In genomic region chr18:49368876-49369440, GRCh38 we compare ENCODE assay signal across 14 cellular contexts.
DNase-seq lines count a peak whose midpoint lies in the region; ATAC-seq and TF ChIP-seq lines count a peak whose summit lies in the region.
"Had no signal": no experiment of that assay in that cellular context is flagged by ENCODE, and none has a peak within 500 bp of the region (broad histone marks: within the 10 kb centered on the region; RNA-seq: fewer than 3 reads in every experiment).

No MANE protein-coding gene starts in this region.

- no TSS peak for BruUV-seq in Caco-2 (replicated peaks; lab: Mats Ljungman, UMichigan)

- H3K9me3 ChIP-seq in RWPE2 (ENCODE audit: severe bottlenecking), result no peaks in the 10 kb centered on the region
- H3K9me3 ChIP-seq in skeletal muscle tissue (ENCODE audit: control insufficient read depth in 3 of 3, low read length in 3 of 3), result no peaks in the 10 kb centered on the region
- H3K9me3 ChIP-seq in Caco-2, result no peaks in the 10 kb centered on the region
- H3K9me3 ChIP-seq: vagina had no signal

- CTCF ChIA-PET in Caco-2 (lab: Charles Lee), result no interaction called here

- H3K9me3 Mint-ChIP-seq in Caco-2 (ENCODE audit: unreplicated experiment), result no peaks in the 10 kb centered on the region
- H3K9me3 Mint-ChIP-seq: CD8-positive, alpha-beta memory T cell had no signal

- peak overlapping the region; percentile 3 for H3K4me3 ChIP-seq in RWPE2 (ENCODE audit: severe bottlenecking)
- H3K4me3 ChIP-seq in skeletal muscle tissue (ENCODE audit: low read length in 3 of 3), result peak overlapping the region; percentile 11 to 42 (median 41)
- H3K4me3 ChIP-seq in Caco-2 (ENCODE audit: low read depth, low read length), result no peak overlapping the region
- H3K4me3 ChIP-seq: K562, SK-N-MC, vagina had no signal

- no peaks in the 10 kb centered on the region for H3K36me3 Mint-ChIP-seq in Caco-2 (ENCODE audit: insufficient read depth, unreplicated experiment)

- H3K4me1 ChIP-seq in RWPE2 (ENCODE audit: insufficient read depth, poor library complexity, severe bottlenecking) (peaks cover 7% of the 10 kb centered on the region), skeletal muscle tissue (ENCODE audit: control insufficient read depth in 3 of 3, insufficient read depth in 3 of 3, low read length in 3 of 3) (peaks cover 0 to 9% (median 6%) of the 10 kb centered on the region in 3 donors), Caco-2 (no peaks in the 10 kb centered on the region)
- H3K4me1 ChIP-seq: vagina had no signal

- H3K4me3 Mint-ChIP-seq in Caco-2 (ENCODE audit: unreplicated experiment), result no peak overlapping the region

- H3K27ac ChIP-seq in RWPE2 (ENCODE audit: poor library complexity, severe bottlenecking) (no peak overlapping the region), skeletal muscle tissue (ENCODE audit: low read depth, low read length) (peak overlapping the region; percentile 60)
- H3K27ac ChIP-seq: SK-N-MC, vagina had no signal

- H3K27me3 Mint-ChIP-seq in Caco-2 (ENCODE audit: insufficient read depth, unreplicated experiment), result no peaks in the 10 kb centered on the region
- H3K27me3 Mint-ChIP-seq: CD8-positive, alpha-beta memory T cell had no signal

- no peaks in the 10 kb centered on the region for H3K27me3 ChIP-seq in RWPE2 (ENCODE audit: insufficient read depth, poor library complexity, severe bottlenecking)
- H3K27me3 ChIP-seq in skeletal muscle tissue (ENCODE audit: control insufficient read depth in 3 of 3, insufficient read depth in 3 of 3, low read length in 3 of 3), result no peaks in the 10 kb centered on the region
- no peaks in the 10 kb centered on the region for H3K27me3 ChIP-seq in Caco-2 (replicated peaks; ENCODE audit: control insufficient read depth, insufficient read depth, low read length)
- H3K27me3 ChIP-seq: vagina had no signal

- intact Hi-C loops in Caco-2 (cut with micrococcal nuclease; ENCODE audit: unreplicated experiment), result no loop called here

- DNase-seq in HT-29 (ENCODE audit: low spot score) (peak; percentile 32), RWPE2 (ENCODE audit: low spot score) (no peak), iPS-NIHi7 (ENCODE audit: extremely low spot score) (peak; percentile 22), retina (no peak), Caco-2 (no peak), H4 (ENCODE audit: low spot score) (no peak)
- DNase-seq: activated CD4-positive, CD25-positive, alpha-beta regulatory T cell treated with anti-CD3 and anti-CD28 coated beads, Interleukin-2, amount 50 U/mL, for 72 hours; CD8-positive, alpha-beta memory T cell; foreskin fibroblast had no signal

- ATAC-seq in RWPE2 (ENCODE audit: low read depth) (peak; percentile 77), HG03439 (IDR thresholded peaks at IDR 0.05; ENCODE audit: unreplicated experiment) (no peak)
- ATAC-seq: K562 had no signal

- peak overlapping the region; percentile 37 to 68 (median 52) for H3K9ac ChIP-seq in skeletal muscle tissue (ENCODE audit: low read depth in 1 of 3, low read length in 3 of 3)

- TF ChIP-seq CTCF in RWPE2 (IDR thresholded peaks at IDR 0.05; ENCODE audit: poor library complexity, severe bottlenecking), result no peak
- no peak for TF ChIP-seq CTCF in Caco-2 (IDR thresholded peaks at IDR 0.05; ENCODE audit: insufficient read depth in 1 of 2, low read depth in 1 of 2, low read length in 1 of 2, severe bottlenecking in 1 of 2, unreplicated experiment in 1 of 2)

- POLR2A ChIA-PET in Caco-2 (lab: Charles Lee), result no interaction called here

- no peaks in the 10 kb centered on the region for H3K4me1 Mint-ChIP-seq in Caco-2 (ENCODE audit: low read depth, unreplicated experiment)

- H3K36me3 ChIP-seq in RWPE2 (ENCODE audit: low read depth), result no peaks in the 10 kb centered on the region; the same call in 1 of the 2 replicates
- H3K36me3 ChIP-seq in skeletal muscle tissue (ENCODE audit: control insufficient read depth in 3 of 3, insufficient read depth in 3 of 3, low read length in 3 of 3), result no peaks in the 10 kb centered on the region
- no peaks in the 10 kb centered on the region for H3K36me3 ChIP-seq in Caco-2 (ENCODE audit: control insufficient read depth, insufficient read depth, low read length)
- H3K36me3 ChIP-seq: vagina had no signal

- H3K27ac Mint-ChIP-seq in Caco-2 (ENCODE audit: unreplicated experiment), result no peak overlapping the region

Comparison
In these comparisons a context has a peak if more than half of its experiments do, and no peak if none do; other contexts are left out.
1. DNase-seq: peak in HT-29 (single experiment) and iPS-NIHi7 (single experiment); none in RWPE2 (single experiment), retina (single experiment), Caco-2 (0 of 2) and H4 (single experiment).